Comparison of ENCODE assay signal across 1 cellular context in genomic region chr15:89459271-89460038, GRCh38.
TF ChIP-seq lines count a peak whose summit lies in the region.

No MANE protein-coding gene starts in this region.

TF ChIP-seq in HepG2, 621 proteins besides CTCF, POLR2A, EP300 and RAD21 (continues in another document):
- TF ChIP-seq TOE1 (CRISPR knock-in tag; IDR thresholded peaks at IDR 0.05) = no peak
- no peak for TF ChIP-seq PAF1 (CRISPR knock-in tag; IDR thresholded peaks at IDR 0.05)
- TF ChIP-seq ZNF772 (CRISPR knock-in tag; IDR thresholded peaks at IDR 0.05) = no peak
- no peak for TF ChIP-seq ZHX2 (IDR thresholded peaks at IDR 0.05; ENCODE audit: low read depth)
- TF ChIP-seq ZHX2 (CRISPR knock-in tag; IDR thresholded peaks at IDR 0.05; ENCODE audit: borderline replicate concordance) = no peak
- TF ChIP-seq ZBTB39 (CRISPR knock-in tag; IDR thresholded peaks at IDR 0.05) = no peak
- TF ChIP-seq FUBP1 (CRISPR knock-in tag; IDR thresholded peaks at IDR 0.05; ENCODE audit: borderline replicate concordance) = no peak
- no peak for TF ChIP-seq LCORL (IDR thresholded peaks at IDR 0.05)
- peak; percentile 82 for TF ChIP-seq LCORL (CRISPR knock-in tag; IDR thresholded peaks at IDR 0.05)
- no peak for TF ChIP-seq TBP (CRISPR knock-in tag; IDR thresholded peaks at IDR 0.05)
- TF ChIP-seq ZBTB7B (CRISPR knock-in tag; IDR thresholded peaks at IDR 0.05) = peak; percentile 44; the same call in 1 of the 2 replicates
- TF ChIP-seq KDM5B (CRISPR knock-in tag; IDR thresholded peaks at IDR 0.05; ENCODE audit: borderline replicate concordance) = peak; percentile 34; the same call in 1 of the 2 replicates
- no peak for TF ChIP-seq FIP1L1 (IDR thresholded peaks at IDR 0.05; ENCODE audit: borderline replicate concordance, insufficient read depth, low read depth, low read length)
- no peak for TF ChIP-seq ZNF317 (CRISPR knock-in tag; IDR thresholded peaks at IDR 0.05)
- TF ChIP-seq MIER2 (CRISPR knock-in tag; IDR thresholded peaks at IDR 0.05) = peak; percentile 37; the same call in 1 of the 2 replicates
- TF ChIP-seq ZNF749 (CRISPR knock-in tag; IDR thresholded peaks at IDR 0.05; ENCODE audit: borderline replicate concordance) = no peak
- peak; percentile 49; the same call in 1 of the 2 replicates for TF ChIP-seq HOXA3 (CRISPR knock-in tag; IDR thresholded peaks at IDR 0.05)
- TF ChIP-seq RBAK (CRISPR knock-in tag; IDR thresholded peaks at IDR 0.05) = peak; percentile 21; the same call in 1 of the 2 replicates
- TF ChIP-seq ZNF367 (CRISPR knock-in tag; IDR thresholded peaks at IDR 0.05; ENCODE audit: borderline replicate concordance) = no peak
- TF ChIP-seq ELF1 (CRISPR knock-in tag; IDR thresholded peaks at IDR 0.05) = no peak
- TF ChIP-seq ZSCAN30 (CRISPR knock-in tag; IDR thresholded peaks at IDR 0.05) = no peak
- no peak for TF ChIP-seq TRIM24 (CRISPR knock-in tag; IDR thresholded peaks at IDR 0.05)
- TF ChIP-seq MAFK (conservative IDR thresholded peaks at IDR 0.05 in 1 of 2, IDR thresholded peaks at IDR 0.05 in 1 of 2; ENCODE audit: low read length in 2 of 2) = 0 out of 4 replicates have a peak, but pooled peaks of 1 of the 2 experiments have one; percentile 8
- no peak for TF ChIP-seq AHR (CRISPR knock-in tag; IDR thresholded peaks at IDR 0.05)
- TF ChIP-seq ARID5B (CRISPR knock-in tag; IDR thresholded peaks at IDR 0.05) = peak; percentile 53; the same call in 1 of the 2 replicates
- TF ChIP-seq SIN3A (IDR thresholded peaks at IDR 0.05; ENCODE audit: borderline replicate concordance, low read depth, low read length) = 0 out of 2 replicates have a peak, but pooled peaks have one; percentile 45
- TF ChIP-seq SRSF4 (IDR thresholded peaks at IDR 0.05; ENCODE audit: low read depth, low read length, poor library complexity, severe bottlenecking) = no peak
- no peak for TF ChIP-seq KMT2B (CRISPR knock-in tag; IDR thresholded peaks at IDR 0.05)
- TF ChIP-seq ZNF550 (CRISPR knock-in tag; IDR thresholded peaks at IDR 0.05; ENCODE audit: borderline replicate concordance) = no peak
- no peak for TF ChIP-seq ZBTB2 (CRISPR knock-in tag; IDR thresholded peaks at IDR 0.05; ENCODE audit: low read depth)
- 0 out of 2 replicates have a peak, but pooled peaks have one; percentile 37 for TF ChIP-seq ZNF451 (CRISPR knock-in tag; IDR thresholded peaks at IDR 0.05)
- peak; percentile 13; the same call in 1 of the 2 replicates for TF ChIP-seq PPARG (CRISPR knock-in tag; conservative IDR thresholded peaks at IDR 0.05)
- no peak for TF ChIP-seq NPAS2 (CRISPR knock-in tag; IDR thresholded peaks at IDR 0.05; ENCODE audit: borderline replicate concordance)
- TF ChIP-seq PAXIP1 (CRISPR knock-in tag; conservative IDR thresholded peaks at IDR 0.05) = peak; percentile 87
- TF ChIP-seq POLR2AphosphoS5 (IDR thresholded peaks at IDR 0.05; ENCODE audit: low read depth, low read length) = no peak
- TF ChIP-seq MYNN (CRISPR knock-in tag; IDR thresholded peaks at IDR 0.05; ENCODE audit: low read depth) = no peak
- TF ChIP-seq FOXO1 (CRISPR knock-in tag; IDR thresholded peaks at IDR 0.05) = peak; percentile 22; the same call in 1 of the 2 replicates
- no peak for TF ChIP-seq ZNF30 (CRISPR knock-in tag; IDR thresholded peaks at IDR 0.05)
- no peak for TF ChIP-seq ZFP36L2 (CRISPR knock-in tag; IDR thresholded peaks at IDR 0.05)
